Comparison of ENCODE assay signal across 1 cellular context in the genomic region with DNA sequence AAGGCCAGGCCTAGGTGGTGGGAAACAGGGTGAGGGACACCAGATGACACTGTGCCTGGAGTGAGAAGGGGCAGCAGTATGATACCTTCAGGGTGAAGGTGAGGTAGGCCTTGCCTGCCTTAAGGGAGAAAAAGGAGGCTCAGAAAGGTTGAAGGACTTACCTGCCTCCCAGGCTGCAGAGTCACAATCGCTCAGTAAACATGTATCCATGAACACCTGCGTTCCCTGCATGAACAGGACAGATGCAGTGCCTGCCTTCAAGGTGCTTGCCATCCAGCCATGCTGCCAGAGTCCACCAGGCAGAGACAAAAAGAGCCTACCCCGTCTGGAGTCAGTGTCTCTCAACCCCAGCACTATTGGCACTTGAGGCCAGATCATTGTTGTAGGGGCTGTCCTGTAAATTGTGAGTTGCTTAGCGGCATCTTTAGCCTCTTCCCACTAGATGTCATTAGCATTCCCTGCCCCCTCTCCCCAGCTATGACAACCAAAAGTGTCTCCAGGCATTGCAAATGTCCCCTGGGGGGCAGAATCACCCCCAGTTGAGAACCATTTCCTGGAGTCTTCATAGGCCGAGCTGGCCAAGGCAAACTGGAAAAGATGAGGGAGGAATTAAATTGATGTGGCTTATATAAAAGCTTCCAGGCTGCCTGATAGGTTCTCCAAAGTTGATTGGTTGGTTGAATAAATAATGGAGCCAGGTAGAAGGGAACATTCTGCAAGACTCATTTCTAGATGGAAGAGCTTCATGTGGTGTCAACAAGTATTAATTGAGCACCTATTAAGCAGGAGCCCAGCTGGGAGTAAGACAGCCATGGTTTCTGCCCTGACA.
TF ChIP-seq lines count a peak whose summit lies in the region.

No MANE protein-coding gene starts in this region.

TF ChIP-seq in SK-N-SH treated with all-trans-retinoic acid at 6 μM for 48 hours, 23 proteins besides CTCF, POLR2A, EP300 and RAD21 (continued from another document):
- TF ChIP-seq, protein P1, sequence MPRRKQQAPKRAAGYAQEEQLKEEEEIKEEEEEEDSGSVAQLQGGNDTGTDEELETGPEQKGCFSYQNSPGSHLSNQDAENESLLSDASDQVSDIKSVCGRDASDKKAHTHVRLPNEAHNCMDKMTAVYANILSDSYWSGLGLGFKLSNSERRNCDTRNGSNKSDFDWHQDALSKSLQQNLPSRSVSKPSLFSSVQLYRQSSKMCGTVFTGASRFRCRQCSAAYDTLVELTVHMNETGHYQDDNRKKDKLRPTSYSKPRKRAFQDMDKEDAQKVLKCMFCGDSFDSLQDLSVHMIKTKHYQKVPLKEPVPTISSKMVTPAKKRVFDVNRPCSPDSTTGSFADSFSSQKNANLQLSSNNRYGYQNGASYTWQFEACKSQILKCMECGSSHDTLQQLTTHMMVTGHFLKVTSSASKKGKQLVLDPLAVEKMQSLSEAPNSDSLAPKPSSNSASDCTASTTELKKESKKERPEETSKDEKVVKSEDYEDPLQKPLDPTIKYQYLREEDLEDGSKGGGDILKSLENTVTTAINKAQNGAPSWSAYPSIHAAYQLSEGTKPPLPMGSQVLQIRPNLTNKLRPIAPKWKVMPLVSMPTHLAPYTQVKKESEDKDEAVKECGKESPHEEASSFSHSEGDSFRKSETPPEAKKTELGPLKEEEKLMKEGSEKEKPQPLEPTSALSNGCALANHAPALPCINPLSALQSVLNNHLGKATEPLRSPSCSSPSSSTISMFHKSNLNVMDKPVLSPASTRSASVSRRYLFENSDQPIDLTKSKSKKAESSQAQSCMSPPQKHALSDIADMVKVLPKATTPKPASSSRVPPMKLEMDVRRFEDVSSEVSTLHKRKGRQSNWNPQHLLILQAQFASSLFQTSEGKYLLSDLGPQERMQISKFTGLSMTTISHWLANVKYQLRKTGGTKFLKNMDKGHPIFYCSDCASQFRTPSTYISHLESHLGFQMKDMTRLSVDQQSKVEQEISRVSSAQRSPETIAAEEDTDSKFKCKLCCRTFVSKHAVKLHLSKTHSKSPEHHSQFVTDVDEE (CRISPR knock-in tag; IDR thresholded peaks at IDR 0.05), result no peak
- TF ChIP-seq ISL1 (CRISPR knock-in tag; IDR thresholded peaks at IDR 0.05) (no peak), GLIS3 (CRISPR knock-in tag; IDR thresholded peaks at IDR 0.05) (no peak), PPARA (CRISPR knock-in tag; IDR thresholded peaks at IDR 0.05; ENCODE audit: borderline replicate concordance) (no peak), ARNTL (CRISPR knock-in tag; IDR thresholded peaks at IDR 0.05; ENCODE audit: borderline replicate concordance, low read depth) (no peak), ESRRG (CRISPR knock-in tag; IDR thresholded peaks at IDR 0.05) (no peak), TOX (CRISPR knock-in tag; IDR thresholded peaks at IDR 0.05; ENCODE audit: borderline replicate concordance) (no peak), SNAI2 (CRISPR knock-in tag; IDR thresholded peaks at IDR 0.05) (no peak)
- TF ChIP-seq, protein P2, sequence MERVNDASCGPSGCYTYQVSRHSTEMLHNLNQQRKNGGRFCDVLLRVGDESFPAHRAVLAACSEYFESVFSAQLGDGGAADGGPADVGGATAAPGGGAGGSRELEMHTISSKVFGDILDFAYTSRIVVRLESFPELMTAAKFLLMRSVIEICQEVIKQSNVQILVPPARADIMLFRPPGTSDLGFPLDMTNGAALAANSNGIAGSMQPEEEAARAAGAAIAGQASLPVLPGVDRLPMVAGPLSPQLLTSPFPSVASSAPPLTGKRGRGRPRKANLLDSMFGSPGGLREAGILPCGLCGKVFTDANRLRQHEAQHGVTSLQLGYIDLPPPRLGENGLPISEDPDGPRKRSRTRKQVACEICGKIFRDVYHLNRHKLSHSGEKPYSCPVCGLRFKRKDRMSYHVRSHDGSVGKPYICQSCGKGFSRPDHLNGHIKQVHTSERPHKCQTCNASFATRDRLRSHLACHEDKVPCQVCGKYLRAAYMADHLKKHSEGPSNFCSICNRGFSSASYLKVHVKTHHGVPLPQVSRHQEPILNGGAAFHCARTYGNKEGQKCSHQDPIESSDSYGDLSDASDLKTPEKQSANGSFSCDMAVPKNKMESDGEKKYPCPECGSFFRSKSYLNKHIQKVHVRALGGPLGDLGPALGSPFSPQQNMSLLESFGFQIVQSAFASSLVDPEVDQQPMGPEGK (CRISPR knock-in tag; IDR thresholded peaks at IDR 0.05; ENCODE audit: borderline replicate concordance), result no peak
- TF ChIP-seq, protein P3, sequence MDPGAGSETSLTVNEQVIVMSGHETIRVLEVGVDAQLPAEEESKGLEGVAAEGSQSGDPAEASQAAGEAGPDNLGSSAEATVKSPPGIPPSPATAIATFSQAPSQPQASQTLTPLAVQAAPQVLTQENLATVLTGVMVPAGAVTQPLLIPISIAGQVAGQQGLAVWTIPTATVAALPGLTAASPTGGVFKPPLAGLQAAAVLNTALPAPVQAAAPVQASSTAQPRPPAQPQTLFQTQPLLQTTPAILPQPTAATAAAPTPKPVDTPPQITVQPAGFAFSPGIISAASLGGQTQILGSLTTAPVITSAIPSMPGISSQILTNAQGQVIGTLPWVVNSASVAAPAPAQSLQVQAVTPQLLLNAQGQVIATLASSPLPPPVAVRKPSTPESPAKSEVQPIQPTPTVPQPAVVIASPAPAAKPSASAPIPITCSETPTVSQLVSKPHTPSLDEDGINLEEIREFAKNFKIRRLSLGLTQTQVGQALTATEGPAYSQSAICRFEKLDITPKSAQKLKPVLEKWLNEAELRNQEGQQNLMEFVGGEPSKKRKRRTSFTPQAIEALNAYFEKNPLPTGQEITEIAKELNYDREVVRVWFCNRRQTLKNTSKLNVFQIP (CRISPR knock-in tag; IDR thresholded peaks at IDR 0.05; ENCODE audit: borderline replicate concordance, low read depth), result no peak
- TF ChIP-seq, protein P4, sequence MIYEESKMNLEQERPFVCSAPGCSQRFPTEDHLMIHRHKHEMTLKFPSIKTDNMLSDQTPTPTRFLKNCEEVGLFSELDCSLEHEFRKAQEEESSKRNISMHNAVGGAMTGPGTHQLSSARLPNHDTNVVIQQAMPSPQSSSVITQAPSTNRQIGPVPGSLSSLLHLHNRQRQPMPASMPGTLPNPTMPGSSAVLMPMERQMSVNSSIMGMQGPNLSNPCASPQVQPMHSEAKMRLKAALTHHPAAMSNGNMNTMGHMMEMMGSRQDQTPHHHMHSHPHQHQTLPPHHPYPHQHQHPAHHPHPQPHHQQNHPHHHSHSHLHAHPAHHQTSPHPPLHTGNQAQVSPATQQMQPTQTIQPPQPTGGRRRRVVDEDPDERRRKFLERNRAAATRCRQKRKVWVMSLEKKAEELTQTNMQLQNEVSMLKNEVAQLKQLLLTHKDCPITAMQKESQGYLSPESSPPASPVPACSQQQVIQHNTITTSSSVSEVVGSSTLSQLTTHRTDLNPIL (CRISPR knock-in tag; IDR thresholded peaks at IDR 0.05; ENCODE audit: low read depth), result no peak
